9 cellular contexts compared by ENCODE assay signal in genomic region chr2:12044857-12045256, GRCh38.
DNase-seq lines count a peak whose midpoint lies in the region; ATAC-seq lines count a peak whose summit lies in the region.
"Had no signal": no experiment of that assay in that cellular context is flagged by ENCODE, and none has a peak within 500 bp of the region (broad histone marks: within the 10 kb centered on the region; RNA-seq: fewer than 3 reads in every experiment).

No MANE protein-coding gene starts in this region.

- ATAC-seq in GM18511 (IDR thresholded peaks at IDR 0.05; ENCODE audit: unreplicated experiment) (peak; percentile 64), GM21381 (IDR thresholded peaks at IDR 0.05; ENCODE audit: unreplicated experiment) (peak; percentile 52), HG03378 (IDR thresholded peaks at IDR 0.05; ENCODE audit: unreplicated experiment) (peak; percentile 66)

- peak; percentile 8 for DNase-seq in effector CD4-positive, alpha-beta T cell
- no peak for DNase-seq in stimulated activated CD4-positive, alpha-beta T cell treated with anti-CD3 and anti-CD28 coated beads, Interleukin-12 subunit alpha, Interleukin-12 subunit beta, amount 100 ng/mL, for 4 hours
- no peak for DNase-seq in glomerular visceral epithelial cell (ENCODE audit: extremely low spot score)
- DNase-seq in NCI-H1436 treated with DMSO at 0.1 percent for 48 hours (lab: John Stamatoyannopoulos, UW): no peak
- DNase-seq in RPMI8226: no peak
- DNase-seq: NCI-H2029 had no signal
